Comparison of ENCODE assay signal across 1 cellular context in genomic region chr17:40832840-40833239, GRCh38.
TF ChIP-seq lines count a peak whose summit lies in the region.

No MANE protein-coding gene starts in this region.

TF ChIP-seq in K562, 482 proteins besides CTCF, POLR2A, EP300 and RAD21:
- TF ChIP-seq WHSC1 (IDR thresholded peaks at IDR 0.05; ENCODE audit: low read length): no peak
- TF ChIP-seq FOXK1 (CRISPR knock-in tag; IDR thresholded peaks at IDR 0.05; ENCODE audit: borderline replicate concordance): no peak
- no peak for TF ChIP-seq DACH1 (IDR thresholded peaks at IDR 0.05; ENCODE audit: partially characterized antibody)
- no peak for TF ChIP-seq HDAC6 (IDR thresholded peaks at IDR 0.05; ENCODE audit: low read depth, low read length)
- TF ChIP-seq BRF1 (IDR thresholded peaks at IDR 0.05; ENCODE audit: borderline replicate concordance, extremely low read depth, insufficient read length): no peak
- no peak for TF ChIP-seq SAFB (IDR thresholded peaks at IDR 0.05; ENCODE audit: borderline replicate concordance, low read depth, low read length)
- TF ChIP-seq GABPA (tag; conservative IDR thresholded peaks at IDR 0.05; ENCODE audit: low read depth): no peak
- TF ChIP-seq STAT5B (CRISPR knock-in tag; IDR thresholded peaks at IDR 0.05): no peak
- TF ChIP-seq, protein P1, sequence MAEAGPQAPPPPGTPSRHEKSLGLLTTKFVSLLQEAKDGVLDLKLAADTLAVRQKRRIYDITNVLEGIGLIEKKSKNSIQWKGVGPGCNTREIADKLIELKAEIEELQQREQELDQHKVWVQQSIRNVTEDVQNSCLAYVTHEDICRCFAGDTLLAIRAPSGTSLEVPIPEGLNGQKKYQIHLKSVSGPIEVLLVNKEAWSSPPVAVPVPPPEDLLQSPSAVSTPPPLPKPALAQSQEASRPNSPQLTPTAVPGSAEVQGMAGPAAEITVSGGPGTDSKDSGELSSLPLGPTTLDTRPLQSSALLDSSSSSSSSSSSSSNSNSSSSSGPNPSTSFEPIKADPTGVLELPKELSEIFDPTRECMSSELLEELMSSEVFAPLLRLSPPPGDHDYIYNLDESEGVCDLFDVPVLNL (CRISPR knock-in tag; IDR thresholded peaks at IDR 0.05; ENCODE audit: low read depth): no peak
- TF ChIP-seq MYC (IDR thresholded peaks at IDR 0.05; ENCODE audit: low read depth, low read length): no peak
- no peak for TF ChIP-seq MYC (CRISPR knock-in tag; IDR thresholded peaks at IDR 0.05; ENCODE audit: borderline replicate concordance, low read depth)
- TF ChIP-seq SIN3B (IDR thresholded peaks at IDR 0.05; ENCODE audit: low read depth): no peak
- TF ChIP-seq MECOM (CRISPR knock-in tag; IDR thresholded peaks at IDR 0.05): no peak
- TF ChIP-seq NCOA2 (IDR thresholded peaks at IDR 0.05; ENCODE audit: partially characterized antibody in 2 of 2): no peak
